16 cellular contexts compared by ENCODE assay signal in the genomic region with DNA sequence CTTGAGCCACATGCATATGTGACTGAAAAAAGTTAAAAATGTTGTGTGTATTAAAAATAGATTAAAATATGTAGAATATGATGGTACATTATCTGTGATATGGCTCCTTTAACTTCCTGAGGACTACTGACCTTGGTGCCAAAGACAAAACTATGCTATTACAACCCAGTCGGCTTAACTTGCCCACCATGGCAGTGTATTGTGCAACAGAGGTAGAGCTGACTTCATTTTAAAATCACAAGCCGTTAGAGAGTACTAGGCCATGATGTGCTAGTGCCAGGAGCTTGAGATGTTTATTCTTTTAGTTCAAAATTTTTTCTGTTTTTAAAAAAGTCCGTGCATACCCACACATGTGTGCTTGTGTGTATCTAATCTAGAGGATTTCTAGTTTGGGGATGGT. TPM values are rescaled to one million over a fixed set of nuclear protein-coding genes. Genes with fewer than 3 reads are reported as not detected.
DNase-seq lines count a peak whose midpoint lies in the region; ATAC-seq and TF ChIP-seq lines count a peak whose summit lies in the region.
"Had no signal": no experiment of that assay in that cellular context is flagged by ENCODE, and none has a peak within 500 bp of the region (broad histone marks: within the 10 kb centered on the region; RNA-seq: fewer than 3 reads in every experiment).

No MANE protein-coding gene starts in this region.

- in situ Hi-C loops in mammary epithelial cell (cut with MboI; ENCODE audit: low sequenced_read_pairs in 2 of 2): no loop called here

- ATAC-seq in sciatic nerve (peak; percentile 63), GM19463 (IDR thresholded peaks at IDR 0.05; ENCODE audit: unreplicated experiment) (no peak)
- ATAC-seq: A549 had no signal

- TF ChIP-seq CTCF in fibroblast of mammary gland (conservative IDR thresholded peaks at IDR 0.05; ENCODE audit: control insufficient read depth, insufficient read depth, low read depth, low read length) (no peak), mammary epithelial cell (conservative IDR thresholded peaks at IDR 0.05 in 1 of 2, IDR thresholded peaks at IDR 0.05 in 1 of 2; ENCODE audit: extremely low read depth in 1 of 2, insufficient read depth in 1 of 2, low read depth in 1 of 2, low read length in 2 of 2) (no peak)

- intact Hi-C loops in sciatic nerve (cut with DNase I) (no loop called here), mammary epithelial cell (cut with micrococcal nuclease) (no loop called here)

- H3K4me3 ChIP-seq in fibroblast of mammary gland (ENCODE audit: control insufficient read depth, low read depth, low read length) (no peak overlapping the region), mammary epithelial cell (replicated peaks in 1 of 3; ENCODE audit: insufficient read depth in 1 of 3, low read depth in 2 of 3, low read length in 3 of 3) (no peak overlapping the region)
- H3K4me3 ChIP-seq: A549, BLaER1 had no signal

- WGBS in mammary epithelial cell (ENCODE audit: low coverage, missing lambda C conversion rate): 100% methylated on average over 3 of the region's 3 CpGs

- CTCF ChIA-PET in mammary epithelial cell (lab: Charles Lee; ENCODE audit: low non-redundant PET): no interaction called here

- H3K79me2 ChIP-seq in mammary epithelial cell (ENCODE audit: insufficient read depth, low read length): peaks cover 3% of the 10 kb centered on the region

- DNase-seq in GM03348 (ENCODE audit: low spot score): peak; percentile 3
- peak; percentile 52 for DNase-seq in amniotic epithelial cell (ENCODE audit: low read depth)
- peak; percentile 1 for DNase-seq in fibroblast of mammary gland (ENCODE audit: low read depth)
- DNase-seq in sciatic nerve (ENCODE audit: low spot score): no peak
- DNase-seq in nucleus accumbens (lab: John Stamatoyannopoulos, UW): no peak
- no peak for DNase-seq in mammary epithelial cell
- DNase-seq in inferior parietal cortex (ENCODE audit: extremely low spot score): no peak
- DNase-seq: AML-193; Caco-2; CD8-positive, alpha-beta memory T cell; DMS53; GF-D8; H9 had no signal

- no peak overlapping the region for H3K9ac ChIP-seq in mammary epithelial cell (ENCODE audit: insufficient read depth, low read length)
- H3K9ac ChIP-seq: BLaER1 had no signal

- H3K4me1 ChIP-seq in mammary epithelial cell (ENCODE audit: insufficient read depth, low read length): no peaks in the 10 kb centered on the region
- H3K4me1 ChIP-seq: A549, BLaER1, Caco-2 had no signal

- H2AFZ ChIP-seq in mammary epithelial cell (ENCODE audit: low read depth, low read length): no peak overlapping the region

- dilution Hi-C loops in mammary epithelial cell (cut with HindIII; ENCODE audit: low sequenced_read_pairs): no loop called here

- no peak overlapping the region for H3K4me2 ChIP-seq in mammary epithelial cell (ENCODE audit: insufficient read depth, low read depth, low read length)
- H3K4me2 ChIP-seq: A549, BLaER1 had no signal

- no peaks in the 10 kb centered on the region for H4K20me1 ChIP-seq in mammary epithelial cell (ENCODE audit: insufficient read depth, low read length)
- H4K20me1 ChIP-seq: BLaER1 had no signal

- BruUV-seq in mammary epithelial cell (replicated peaks; lab: Mats Ljungman, UMichigan): no TSS peak

- H3K9me3 ChIP-seq in mammary epithelial cell (replicated peaks; ENCODE audit: insufficient read depth, low read length): no peaks in the 10 kb centered on the region
- H3K9me3 ChIP-seq: A549, Caco-2 had no signal

- peaks cover 19% of the 10 kb centered on the region for H3K36me3 ChIP-seq in mammary epithelial cell (ENCODE audit: insufficient read depth, low read length)

- H3K27me3 ChIP-seq in mammary epithelial cell (ENCODE audit: insufficient read depth, low read length): no peaks in the 10 kb centered on the region
- H3K27me3 ChIP-seq: BLaER1 had no signal

- H3K27ac ChIP-seq in mammary epithelial cell (ENCODE audit: insufficient read depth, low read depth, low read length): no peak overlapping the region
- H3K27ac ChIP-seq: A549, BLaER1 had no signal

RNA-seq across cellular contexts. Expression of gene NAA35, which starts 46.3 kb away (rescaled TPM):
- total RNA-seq in sciatic nerve (25.1 TPM), mammary epithelial cell (10 to 100 TPM; 37.7 to 38.0 TPM)
- 21.1 TPM for polyA plus RNA-seq in mammary epithelial cell
- 17.8 TPM for polyA minus RNA-seq in mammary epithelial cell

Comparison
In these comparisons a context has a peak if more than half of its experiments do, and no peak if none do; other contexts are left out.
1. DNase-seq: peak in GM03348 (single experiment), amniotic epithelial cell (single experiment) and fibroblast of mammary gland (single experiment); none in sciatic nerve (single experiment), nucleus accumbens (0 of 56), mammary epithelial cell (single experiment) and inferior parietal cortex (single experiment).